31 cellular contexts compared by ENCODE assay signal in the genomic region with DNA sequence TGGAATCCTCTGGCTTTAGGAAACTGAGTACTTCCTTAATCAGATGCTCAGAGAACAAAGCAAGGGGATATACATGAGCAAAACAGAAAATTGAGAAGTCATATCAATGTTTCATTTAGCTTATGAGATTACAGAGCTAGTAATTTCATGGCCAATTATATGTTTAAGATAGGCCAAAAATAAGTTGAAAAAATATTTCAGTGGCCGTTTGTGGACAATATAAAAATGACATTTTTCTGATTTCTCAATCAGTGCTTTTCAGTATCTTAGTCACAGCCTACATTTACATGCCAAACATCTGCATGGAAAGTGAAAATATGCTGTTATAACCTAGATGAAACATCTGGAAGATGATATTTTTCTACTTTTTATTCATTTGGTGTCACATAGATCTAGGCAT.
"Had no signal": no experiment of that assay in that cellular context is flagged by ENCODE, and none has a peak within 500 bp of the region (broad histone marks: within the 10 kb centered on the region; RNA-seq: fewer than 3 reads in every experiment).

No MANE protein-coding gene starts in this region.

- H3K27me3 Mint-ChIP-seq: activated CD4-positive, alpha-beta T cell treated with anti-CD3 and anti-CD28 coated beads, Interleukin-2, amount 10 ng/mL, durations not matched to agents 24 days and 14 days; activated naive CD4-positive, alpha-beta T cell treated with anti-CD3 and anti-CD28 coated beads, Interleukin-2, amount 10 ng/mL, durations not matched to agents 7 days and 5 days had no signal

- H3K27ac ChIP-seq: brain microvascular endothelial cell, foreskin keratinocyte, lower lobe of right lung, thoracic aorta, WERI-Rb-1 had no signal

- DNase-seq: activated CD4-positive, alpha-beta memory T cell treated with anti-CD3 and anti-CD28 coated beads for 36 hours; activated CD4-positive, alpha-beta T cell treated with anti-CD3 and anti-CD28 coated beads, Interleukin-2, amount 10 ng/mL, durations not matched to agents 24 days and 14 days; activated CD4-positive, CD25-positive, alpha-beta regulatory T cell treated with anti-CD3 and anti-CD28 coated beads, Interleukin-2, amount 50 U/mL, for 72 hours; activated CD8-positive, alpha-beta memory T cell treated with anti-CD3 and anti-CD28 coated beads, Interleukin-2, amount 50 U/mL, for 4 hours; activated gamma-delta T cell; activated naive CD4-positive, alpha-beta T cell treated with anti-CD3 and anti-CD28 coated beads, Interleukin-2, amount 10 ng/mL, durations not matched to agents 7 days and 5 days; activated naive CD8-positive, alpha-beta T cell treated with anti-CD3 and anti-CD28 coated beads, Interleukin-2, amount 10 ng/mL, durations not matched to agents 7 days and 5 days; activated T-cell treated with anti-CD3 and anti-CD28 coated beads, Interleukin-2, amount 50 U/mL, for 1 hour; amniotic stem cell; brain microvascular endothelial cell; caudate nucleus; cortex of kidney; foreskin keratinocyte; heart left ventricle; lower lobe of right lung; mesendoderm; posterior cingulate gyrus; right cardiac atrium; stimulated activated CD4-positive, alpha-beta T cell treated with anti-CD3 and anti-CD28 coated beads, Interleukin-2, amount 100 ng/mL, for 48 hours; T-helper 9 cell; trophoblast cell; WERI-Rb-1 had no signal

- FAIRE-seq: astrocyte, endothelial cell of umbilical vein, TTC549, urothelium cell line had no signal

- H3K27ac Mint-ChIP-seq: activated CD4-positive, alpha-beta memory T cell treated with anti-CD3 and anti-CD28 coated beads for 36 hours; activated CD4-positive, alpha-beta T cell treated with anti-CD3 and anti-CD28 coated beads, Interleukin-2, amount 10 ng/mL, durations not matched to agents 24 days and 14 days; activated naive CD4-positive, alpha-beta T cell treated with anti-CD3 and anti-CD28 coated beads, Interleukin-2, amount 10 ng/mL, durations not matched to agents 7 days and 5 days; activated naive CD8-positive, alpha-beta T cell treated with anti-CD3 and anti-CD28 coated beads, Interleukin-2, amount 10 ng/mL, durations not matched to agents 7 days and 5 days; activated T-helper 1 cell treated with anti-CD3 and anti-CD28 coated beads, Interleukin-12 subunit alpha, Interleukin-12 subunit beta, Interleukin-2, Interleukin-4 antibody, amounts not matched to agents 30 ng/mL and 10 ng/mL and 1 ng/mL, durations not matched to agents 14 hours and 24 hours and 36 hours; nephron; stimulated activated naive CD8-positive, alpha-beta T cell treated with anti-CD3 and anti-CD28 coated beads, Interleukin-15, Interleukin-2, amounts not matched to agents 100 ng/mL and 50 ng/mL, for 24 hours; T-helper 1 cell treated with Interleukin-12 subunit alpha and Interleukin-12 subunit beta and Interleukin-4 antibody, amounts not matched to agents 30 μg/mL and 1 μg/mL, for 36 hours had no signal

- H3K4me1 ChIP-seq: foreskin keratinocyte had no signal

- H3K27me3 ChIP-seq: brain microvascular endothelial cell, foreskin keratinocyte, heart left ventricle had no signal

- H3K4me3 ChIP-seq: heart left ventricle, lower lobe of right lung, thoracic aorta had no signal

- ATAC-seq: foreskin keratinocyte, heart left ventricle, lower lobe of right lung, right cardiac atrium had no signal

- H3K9me3 Mint-ChIP-seq: activated CD4-positive, alpha-beta memory T cell treated with anti-CD3 and anti-CD28 coated beads for 36 hours; activated naive CD4-positive, alpha-beta T cell treated with anti-CD3 and anti-CD28 coated beads, Interleukin-2, amount 10 ng/mL, durations not matched to agents 7 days and 5 days; activated naive CD8-positive, alpha-beta T cell treated with anti-CD3 and anti-CD28 coated beads, Interleukin-2, amount 10 ng/mL, durations not matched to agents 7 days and 5 days; activated T-helper 1 cell treated with anti-CD3 and anti-CD28 coated beads, Interleukin-12 subunit alpha, Interleukin-12 subunit beta, Interleukin-2, Interleukin-4 antibody, amounts not matched to agents 30 ng/mL and 10 ng/mL and 1 ng/mL, durations not matched to agents 14 hours and 24 hours and 36 hours; stimulated activated naive CD8-positive, alpha-beta T cell treated with anti-CD3 and anti-CD28 coated beads, Interleukin-15, Interleukin-2, amounts not matched to agents 100 ng/mL and 50 ng/mL, for 24 hours; T-helper 1 cell treated with Interleukin-12 subunit alpha and Interleukin-12 subunit beta and Interleukin-4 antibody, amounts not matched to agents 30 μg/mL and 1 μg/mL, for 36 hours had no signal

- H3K4me3 Mint-ChIP-seq: activated CD4-positive, alpha-beta memory T cell treated with anti-CD3 and anti-CD28 coated beads for 36 hours; activated CD4-positive, alpha-beta T cell treated with anti-CD3 and anti-CD28 coated beads, Interleukin-2, amount 10 ng/mL, durations not matched to agents 24 days and 14 days; activated naive CD4-positive, alpha-beta T cell treated with anti-CD3 and anti-CD28 coated beads, Interleukin-2, amount 10 ng/mL, durations not matched to agents 7 days and 5 days; activated naive CD8-positive, alpha-beta T cell treated with anti-CD3 and anti-CD28 coated beads, Interleukin-2, amount 10 ng/mL, durations not matched to agents 7 days and 5 days; activated T-helper 1 cell treated with anti-CD3 and anti-CD28 coated beads, Interleukin-12 subunit alpha, Interleukin-12 subunit beta, Interleukin-2, Interleukin-4 antibody, amounts not matched to agents 30 ng/mL and 10 ng/mL and 1 ng/mL, durations not matched to agents 14 hours and 24 hours and 36 hours; nephron; stimulated activated naive CD8-positive, alpha-beta T cell treated with anti-CD3 and anti-CD28 coated beads, Interleukin-15, Interleukin-2, amounts not matched to agents 100 ng/mL and 50 ng/mL, for 24 hours; T-helper 1 cell treated with Interleukin-12 subunit alpha and Interleukin-12 subunit beta and Interleukin-4 antibody, amounts not matched to agents 30 μg/mL and 1 μg/mL, for 36 hours had no signal

- H3K36me3 Mint-ChIP-seq: activated CD4-positive, alpha-beta memory T cell treated with anti-CD3 and anti-CD28 coated beads for 36 hours; activated naive CD4-positive, alpha-beta T cell treated with anti-CD3 and anti-CD28 coated beads, Interleukin-2, amount 10 ng/mL, durations not matched to agents 7 days and 5 days; activated naive CD8-positive, alpha-beta T cell treated with anti-CD3 and anti-CD28 coated beads, Interleukin-2, amount 10 ng/mL, durations not matched to agents 7 days and 5 days had no signal

- H3K4me1 Mint-ChIP-seq: activated naive CD4-positive, alpha-beta T cell treated with anti-CD3 and anti-CD28 coated beads, Interleukin-2, amount 10 ng/mL, durations not matched to agents 7 days and 5 days; activated naive CD8-positive, alpha-beta T cell treated with anti-CD3 and anti-CD28 coated beads, Interleukin-2, amount 10 ng/mL, durations not matched to agents 7 days and 5 days; nephron had no signal
